Comparison of ENCODE assay signal across 1 cellular context in the genomic region with DNA sequence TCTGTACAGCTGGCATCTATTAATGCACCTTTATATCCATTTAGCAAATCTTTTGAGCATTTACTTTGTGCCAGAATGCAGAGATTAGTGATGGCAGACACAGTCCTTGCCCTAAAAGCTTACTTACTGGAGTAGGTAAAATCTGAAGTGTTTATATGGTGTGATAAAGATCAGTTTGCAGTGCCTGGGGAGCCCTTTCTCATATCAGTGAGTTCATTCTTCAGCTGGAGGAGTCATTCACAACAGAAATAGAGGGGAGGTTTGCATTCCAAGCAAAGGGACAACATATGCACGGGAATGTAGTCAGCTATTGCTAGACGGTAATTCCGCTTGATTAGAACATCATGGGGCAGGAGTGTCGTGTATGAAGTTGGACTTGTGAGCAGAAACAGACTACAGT.
TF ChIP-seq lines count a peak whose summit lies in the region.

No MANE protein-coding gene starts in this region.

TF ChIP-seq in HEK293, 187 proteins besides CTCF, POLR2A, EP300 and RAD21 (continued from another document):
- TF ChIP-seq PRDM10 (tag by site-specific recombination; IDR thresholded peaks at IDR 0.05) (peak; percentile 48), YY2 (tag by site-specific recombination; IDR thresholded peaks at IDR 0.05) (no peak), TRIM28 (IDR thresholded peaks at IDR 0.05; ENCODE audit: borderline replicate concordance, low read length) (peak; percentile 32; the same call in 1 of the 2 replicates)
